In genomic region chr3:134028486-134029255, GRCh38 we compare ENCODE assay signal across 10 cellular contexts. TPM values are rescaled to one million over a fixed set of nuclear protein-coding genes. Genes with fewer than 3 reads are reported as not detected.
A peak's percentile ranks its signal among the peaks of the same experiment; 100 is the strongest.
DNase-seq lines count a peak whose midpoint lies in the region; ATAC-seq and TF ChIP-seq lines count a peak whose summit lies in the region.
"Had no signal": no experiment of that assay in that cellular context is flagged by ENCODE, and none has a peak within 500 bp of the region (broad histone marks: within the 10 kb centered on the region; RNA-seq: fewer than 3 reads in every experiment).

No MANE protein-coding gene starts in this region.

- no peak overlapping the region for H3K14ac ChIP-seq in H9 (ENCODE audit: insufficient read depth, low read length)

- H3K4me1 Mint-ChIP-seq in H9 = peaks cover 14 to 15% of the 10 kb centered on the region in 2 experiments
- peaks cover 6% of the 10 kb centered on the region for H3K4me1 Mint-ChIP-seq in chondrocyte (ENCODE audit: low read depth)
- no peaks in the 10 kb centered on the region for H3K4me1 Mint-ChIP-seq in stimulated activated effector memory CD8-positive, alpha-beta T cell treated with anti-CD3 and anti-CD28 coated beads, Interleukin-12 subunit alpha, Interleukin-12 subunit beta, amount 100 ng/mL, for 72 hours

- DNase-seq in H9 = no peak
- no peak for DNase-seq in chondrocyte (ENCODE audit: low spot score)
- DNase-seq in left colon = no peak
- DNase-seq in sigmoid colon = peak; percentile 56
- DNase-seq in stimulated activated effector memory CD8-positive, alpha-beta T cell treated with anti-CD3 and anti-CD28 coated beads, Interleukin-12 subunit alpha, Interleukin-12 subunit beta, amount 100 ng/mL, for 72 hours (ENCODE audit: low spot score in 2 of 2) = no peak
- DNase-seq in GM03348 (ENCODE audit: low spot score) = no peak
- DNase-seq: cerebellar nuclear complex; stimulated activated naive CD4-positive, alpha-beta T cell treated with Interleukin-2 at 50 U/mL for 16 hours had no signal

- H3K23me2 ChIP-seq in H9 (ENCODE audit: insufficient read length, low read depth, low read length, poor library complexity, severe bottlenecking) = peaks cover 12% of the 10 kb centered on the region

- H3K56ac ChIP-seq in H9 (ENCODE audit: insufficient read length, low read depth, low read length) = no peak overlapping the region

- H3K27ac Mint-ChIP-seq in H9 (no peak overlapping the region), chondrocyte (ENCODE audit: unreplicated experiment) (no peak overlapping the region)
- no peak overlapping the region for H3K27ac Mint-ChIP-seq in stimulated activated effector memory CD8-positive, alpha-beta T cell treated with anti-CD3 and anti-CD28 coated beads, Interleukin-12 subunit alpha, Interleukin-12 subunit beta, amount 100 ng/mL, for 72 hours

- no peaks in the 10 kb centered on the region for H3K79me2 ChIP-seq in H9 (ENCODE audit: insufficient read depth, low read length)

- H3K4me3 ChIP-seq in sigmoid colon = peak overlapping the region in 3 of 4 donors; percentile 43 to 64 (median 59)

- H3K36me3 Mint-ChIP-seq in H9 (ENCODE audit: insufficient read depth in 1 of 3, low read depth in 3 of 3) = peaks cover 0 to 2% (median 0%) of the 10 kb centered on the region in 3 experiments; a peak in 1 of 7 replicates
- H3K36me3 Mint-ChIP-seq in chondrocyte (ENCODE audit: low read depth) = no peaks in the 10 kb centered on the region
- H3K36me3 Mint-ChIP-seq in stimulated activated effector memory CD8-positive, alpha-beta T cell treated with anti-CD3 and anti-CD28 coated beads, Interleukin-12 subunit alpha, Interleukin-12 subunit beta, amount 100 ng/mL, for 72 hours = no peaks in the 10 kb centered on the region

- H4K20me1 ChIP-seq in H9 (ENCODE audit: control insufficient read depth, insufficient read depth, insufficient read length) = no peaks in the 10 kb centered on the region

- no peak overlapping the region for H2AFZ ChIP-seq in H9 (ENCODE audit: low read length)

- H3K9me3 ChIP-seq in H9 (ENCODE audit: control insufficient read depth, low read depth, low read length) (no peaks in the 10 kb centered on the region), sigmoid colon (no peaks in the 10 kb centered on the region)

- no peak overlapping the region for H2BK15ac ChIP-seq in H9 (ENCODE audit: low read depth, low read length)

- WGBS in H9 (ENCODE audit: extremely low coverage, insufficient read length, low lambda C conversion rate) = no CpG with 5 or more reads among the region's 23 CpGs
- WGBS in sigmoid colon, 2 donors = 33 to 42% methylated on average over 23 of the region's 23 CpGs

- TF ChIP-seq CTCF in H9 (conservative IDR thresholded peaks at IDR 0.05) (no peak), chondrocyte (IDR thresholded peaks at IDR 0.05) (no peak), sigmoid colon (IDR thresholded peaks at IDR 0.05) (no peak)

- H3K27ac ChIP-seq in H9 (ENCODE audit: insufficient read length, low read depth, low read length) (no peak overlapping the region), sigmoid colon (peak overlapping the region in 1 of 4 donors; percentile 43)

- H2BK12ac ChIP-seq in H9 (ENCODE audit: insufficient read length, low read depth, low read length) = no peak overlapping the region

- no peak overlapping the region for H2BK5ac ChIP-seq in H9 (ENCODE audit: insufficient read length, low read length)

- no peak overlapping the region for H4K91ac ChIP-seq in H9 (ENCODE audit: insufficient read length, low read depth, low read length)

- peaks cover 0 to 2% of the 10 kb centered on the region in 2 experiments; a peak in 3 of 5 replicates for H3K9me3 Mint-ChIP-seq in H9
- H3K9me3 Mint-ChIP-seq in chondrocyte (ENCODE audit: low read depth) = no peaks in the 10 kb centered on the region
- no peaks in the 10 kb centered on the region for H3K9me3 Mint-ChIP-seq in stimulated activated effector memory CD8-positive, alpha-beta T cell treated with anti-CD3 and anti-CD28 coated beads, Interleukin-12 subunit alpha, Interleukin-12 subunit beta, amount 100 ng/mL, for 72 hours

- no peak overlapping the region for H3K4ac ChIP-seq in H9 (ENCODE audit: low read depth, low read length)

- H2AK5ac ChIP-seq in H9 (ENCODE audit: insufficient read length, low read length) = no peak overlapping the region

- intact Hi-C loops in left colon (cut with DNase I, micrococcal nuclease) (no loop called here), sigmoid colon (cut with DNase I) (no loop called here)

- H3K36me3 ChIP-seq in sigmoid colon = no peaks in the 10 kb centered on the region

- H3K18ac ChIP-seq in H9 (ENCODE audit: insufficient read length, low read depth, low read length) = no peak overlapping the region

- H3K27me3 Mint-ChIP-seq in H9 (ENCODE audit: low read depth) (peaks cover 75% of the 10 kb centered on the region), chondrocyte (ENCODE audit: low read depth) (peaks cover 9% of the 10 kb centered on the region)

- H3K23ac ChIP-seq in H9 (ENCODE audit: insufficient read length, low read depth, low read length) = no peak overlapping the region

- peak; percentile 42 for ATAC-seq in left colon
- ATAC-seq in stimulated activated effector memory CD8-positive, alpha-beta T cell treated with anti-CD3 and anti-CD28 coated beads, Interleukin-12 subunit alpha, Interleukin-12 subunit beta, amount 100 ng/mL, for 72 hours = no peak
- ATAC-seq in GM21381 (IDR thresholded peaks at IDR 0.05; ENCODE audit: unreplicated experiment) = no peak
- ATAC-seq in GM18870 (IDR thresholded peaks at IDR 0.05; ENCODE audit: unreplicated experiment) = no peak

- no peaks in the 10 kb centered on the region for H3K79me1 ChIP-seq in H9 (ENCODE audit: insufficient read depth, low read depth, low read length, poor library complexity, severe bottlenecking)

- peak overlapping the region; percentile 96 for H3K4me2 ChIP-seq in H9 (ENCODE audit: insufficient read depth, insufficient read length, low read length)

- H4K5ac ChIP-seq in H9 (ENCODE audit: insufficient read length, low read depth, low read length) = no peak overlapping the region

- peak overlapping the region; percentile 73 to 94 for H3K4me3 Mint-ChIP-seq in H9
- peak overlapping the region; percentile 77 for H3K4me3 Mint-ChIP-seq in chondrocyte (ENCODE audit: unreplicated experiment)
- no peak overlapping the region for H3K4me3 Mint-ChIP-seq in stimulated activated effector memory CD8-positive, alpha-beta T cell treated with anti-CD3 and anti-CD28 coated beads, Interleukin-12 subunit alpha, Interleukin-12 subunit beta, amount 100 ng/mL, for 72 hours

- H3K9ac ChIP-seq in H9 (ENCODE audit: extremely low read depth, insufficient read length, low read length) = no peak overlapping the region

- no peak overlapping the region for H2BK20ac ChIP-seq in H9 (ENCODE audit: low read depth, low read length, poor library complexity, severe bottlenecking)

- H4K8ac ChIP-seq in H9 (replicated peaks; ENCODE audit: insufficient read length, low read depth, low read length) = no peak overlapping the region

- H3K27me3 ChIP-seq in H9 (ENCODE audit: insufficient read depth, low read length) = peaks cover 27% of the 10 kb centered on the region
- H3K27me3 ChIP-seq in sigmoid colon = peaks cover 4 to 23% (median 8%) of the 10 kb centered on the region in 3 donors

- TF ChIP-seq EP300 in sigmoid colon (IDR thresholded peaks at IDR 0.05) = no peak

- H3K4me1 ChIP-seq in H9 (ENCODE audit: insufficient read depth, low read length) (no peaks in the 10 kb centered on the region), sigmoid colon (peaks cover 0 to 21% (median 17%) of the 10 kb centered on the region in 4 donors)

- TF ChIP-seq POLR2A in sigmoid colon (IDR thresholded peaks at IDR 0.05) = no peak

- H3T11ph ChIP-seq in H9 (ENCODE audit: low read length) = no peak overlapping the region

- H2BK120ac ChIP-seq in H9 (ENCODE audit: low read depth, low read length, poor library complexity, severe bottlenecking) = no peak overlapping the region

RNA-seq across cellular contexts. Expression of gene SLCO2A1, which starts 1.1 kb away (rescaled TPM):
- total RNA-seq in H9 (2021) (0.68 and 0.98 TPM in 2 replicates), chondrocyte (0.46 to 1.0 TPM (median 0.82 TPM) in 3 replicates), left colon (10 to 100 TPM; 50.6 to 57.7 TPM), sigmoid colon (1 to 10 TPM; 3.3 to 10.0 (median 6.8) TPM)
- polyA plus RNA-seq in sigmoid colon = 10 to 100 TPM in 1 of 3 donors, 1 to 10 TPM in 2; 1.8 to 22.1 (median 3.2) TPM

Comparison
In these comparisons a context has a peak if more than half of its experiments do, and no peak if none do; other contexts are left out.
1. RNA of gene SLCO2A1, which starts 1.1 kb away (total RNA-seq): 50.6 to 57.7 TPM in left colon; 3.3 to 10.0 TPM in sigmoid colon, 0.46 to 1.0 TPM in chondrocyte and 0.68 to 0.98 TPM in H9; every median in the first group is over 4 times any median in the second.